ENCODE assay signal across 19 cellular contexts in the genomic region with DNA sequence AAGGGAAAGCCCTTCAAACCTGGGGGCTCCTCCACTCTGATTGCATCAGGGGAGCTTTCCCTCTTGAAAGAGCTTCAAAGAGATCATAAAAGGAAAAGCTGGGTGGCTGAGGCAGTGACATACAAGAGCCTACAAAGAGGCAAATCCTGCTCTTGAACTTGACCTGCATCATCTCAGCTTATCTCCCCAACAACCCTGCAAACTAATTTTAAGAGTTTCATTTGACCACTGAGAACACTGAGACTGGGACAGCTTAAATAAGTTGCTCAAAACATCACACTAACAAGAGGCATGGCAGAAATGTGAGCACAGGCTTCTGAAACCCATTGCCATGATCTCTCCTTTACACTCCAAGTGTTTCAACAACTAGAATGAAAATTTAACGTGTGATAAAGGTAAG.
DNase-seq lines count a peak whose midpoint lies in the region; ATAC-seq and TF ChIP-seq lines count a peak whose summit lies in the region.
"Had no signal": no experiment of that assay in that cellular context is flagged by ENCODE, and none has a peak within 500 bp of the region (broad histone marks: within the 10 kb centered on the region; RNA-seq: fewer than 3 reads in every experiment).

No MANE protein-coding gene starts in this region.

- TF ChIP-seq CTCF in OCI-LY7 (conservative IDR thresholded peaks at IDR 0.05; ENCODE audit: low read length): no peak
- no peak for TF ChIP-seq CTCF in foreskin fibroblast (IDR thresholded peaks at IDR 0.05; ENCODE audit: low read depth, low read length)

- no peaks in the 10 kb centered on the region for H3K9me3 ChIP-seq in OCI-LY7 (ENCODE audit: low read length)
- H3K9me3 ChIP-seq: SJCRH30 had no signal

- H3K4me1 Mint-ChIP-seq in stimulated activated memory B cell treated with anti-CD40 and anti-IgM and Interleukin-4, amounts not matched to agents 10 μg/mL and 1 μg/mL and 100 μg/mL, for 72 hours: no peaks in the 10 kb centered on the region
- H3K4me1 Mint-ChIP-seq: CD8-positive, alpha-beta memory T cell had no signal

- no peak overlapping the region for H3K4me3 Mint-ChIP-seq in stimulated activated memory B cell treated with anti-CD40 and anti-IgM and Interleukin-4, amounts not matched to agents 10 μg/mL and 1 μg/mL and 100 μg/mL, for 72 hours
- H3K4me3 Mint-ChIP-seq: CD8-positive, alpha-beta memory T cell; HFFc6; T-helper 1 cell treated with Interleukin-12 subunit alpha and Interleukin-12 subunit beta and Interleukin-4 antibody, amounts not matched to agents 30 μg/mL and 1 μg/mL, for 36 hours had no signal

- DNase-seq in OCI-LY7 (ENCODE audit: low spot score) (no peak), NCI-H446 treated with DMSO at 0.1 percent for 48 hours (lab: John Stamatoyannopoulos, UW) (no peak), foreskin fibroblast (no peak)
- DNase-seq: ACHN; C1 segment of cervical spinal cord; CD8-positive, alpha-beta memory T cell; H7; HFFc6; NCI-H1436; NCI-H1930; NCI-H2171; NCI-H69; SJCRH30 had no signal

- H3K9me3 Mint-ChIP-seq in stimulated activated memory B cell treated with anti-CD40 and anti-IgM and Interleukin-4, amounts not matched to agents 10 μg/mL and 1 μg/mL and 100 μg/mL, for 72 hours: peaks cover 5% of the 10 kb centered on the region
- H3K9me3 Mint-ChIP-seq: T-helper 1 cell treated with Interleukin-12 subunit alpha and Interleukin-12 subunit beta and Interleukin-4 antibody, amounts not matched to agents 30 μg/mL and 1 μg/mL, for 36 hours had no signal

- ATAC-seq in GM18867 (IDR thresholded peaks at IDR 0.05; ENCODE audit: unreplicated experiment) (peak; percentile 46), GM21723 (IDR thresholded peaks at IDR 0.05; ENCODE audit: unreplicated experiment) (peak; percentile 58), HG03280 (IDR thresholded peaks at IDR 0.05; ENCODE audit: unreplicated experiment) (peak; percentile 57)
- ATAC-seq in stimulated activated memory B cell treated with anti-CD40 and anti-IgM and Interleukin-4, amounts not matched to agents 10 μg/mL and 1 μg/mL and 100 μg/mL, for 72 hours: no peak

- POLR2A ChIA-PET in OCI-LY7 (lab: Charles Lee): interaction anchor here (1.1 to 3.2 kb wide), 9 partner anchors 10 to 35 kb away, joined by 3 to 16 read pairs (median 8); no protein-coding TSS in a partner anchor

- H3K4me2 ChIP-seq in OCI-LY7 (ENCODE audit: low read length): no peak overlapping the region
- H3K4me2 ChIP-seq: KMS-11 had no signal

- H3K36me3 Mint-ChIP-seq in stimulated activated memory B cell treated with anti-CD40 and anti-IgM and Interleukin-4, amounts not matched to agents 10 μg/mL and 1 μg/mL and 100 μg/mL, for 72 hours: no peaks in the 10 kb centered on the region
- H3K36me3 Mint-ChIP-seq: CD8-positive, alpha-beta memory T cell had no signal

- no peaks in the 10 kb centered on the region for H3K27me3 Mint-ChIP-seq in stimulated activated memory B cell treated with anti-CD40 and anti-IgM and Interleukin-4, amounts not matched to agents 10 μg/mL and 1 μg/mL and 100 μg/mL, for 72 hours
- H3K27me3 Mint-ChIP-seq: CD8-positive, alpha-beta memory T cell had no signal

- H4K20me1 ChIP-seq in OCI-LY7 (ENCODE audit: insufficient read depth, low read length): no peaks in the 10 kb centered on the region

- no peaks in the 10 kb centered on the region for H3K9me2 ChIP-seq in OCI-LY7 (ENCODE audit: insufficient read depth, low read length)

- CTCF ChIA-PET in OCI-LY7 (lab: Charles Lee; ENCODE audit: unreplicated experiment): interaction anchor here (0.9 kb wide), 1 partner anchor 12 kb away, joined by 3 read pairs; no protein-coding TSS in a partner anchor

- peaks cover 21% of the 10 kb centered on the region for H3K4me1 ChIP-seq in OCI-LY7 (ENCODE audit: insufficient read depth, low read length, poor library complexity, severe bottlenecking)
- H3K4me1 ChIP-seq: SJCRH30 had no signal

- intact Hi-C loops in OCI-LY7 (cut with micrococcal nuclease; ENCODE audit: unreplicated experiment): no loop called here

- peak overlapping the region; percentile 21; the same call in 1 of the 2 replicates for H2AFZ ChIP-seq in OCI-LY7 (ENCODE audit: low read length)

- no peak overlapping the region for H3K27ac ChIP-seq in OCI-LY7 (ENCODE audit: low read depth, low read length, poor library complexity, severe bottlenecking)
- H3K27ac ChIP-seq: KMS-11, SJCRH30 had no signal

- H3K27ac Mint-ChIP-seq in stimulated activated memory B cell treated with anti-CD40 and anti-IgM and Interleukin-4, amounts not matched to agents 10 μg/mL and 1 μg/mL and 100 μg/mL, for 72 hours: no peak overlapping the region
- H3K27ac Mint-ChIP-seq: CD8-positive, alpha-beta memory T cell; HFFc6; T-helper 1 cell treated with Interleukin-12 subunit alpha and Interleukin-12 subunit beta and Interleukin-4 antibody, amounts not matched to agents 30 μg/mL and 1 μg/mL, for 36 hours had no signal

- H3K4me3 ChIP-seq in OCI-LY7 (ENCODE audit: low read depth, low read length, poor library complexity, severe bottlenecking) (no peak overlapping the region), foreskin fibroblast (ENCODE audit: low read depth in 1 of 2, low read length in 2 of 2) (no peak overlapping the region)
- H3K4me3 ChIP-seq: SJCRH30 had no signal

- no TSS peak for BruUV-seq in OCI-LY7 (replicated peaks; lab: Mats Ljungman, UMichigan)

- no peaks in the 10 kb centered on the region for H3K79me2 ChIP-seq in OCI-LY7 (ENCODE audit: insufficient read depth, low read depth, low read length)

- no peaks in the 10 kb centered on the region for H3K36me3 ChIP-seq in OCI-LY7 (ENCODE audit: insufficient read depth, low read length)
- H3K36me3 ChIP-seq: SJCRH30 had no signal
